17 cellular contexts compared by ENCODE assay signal in the genomic region with DNA sequence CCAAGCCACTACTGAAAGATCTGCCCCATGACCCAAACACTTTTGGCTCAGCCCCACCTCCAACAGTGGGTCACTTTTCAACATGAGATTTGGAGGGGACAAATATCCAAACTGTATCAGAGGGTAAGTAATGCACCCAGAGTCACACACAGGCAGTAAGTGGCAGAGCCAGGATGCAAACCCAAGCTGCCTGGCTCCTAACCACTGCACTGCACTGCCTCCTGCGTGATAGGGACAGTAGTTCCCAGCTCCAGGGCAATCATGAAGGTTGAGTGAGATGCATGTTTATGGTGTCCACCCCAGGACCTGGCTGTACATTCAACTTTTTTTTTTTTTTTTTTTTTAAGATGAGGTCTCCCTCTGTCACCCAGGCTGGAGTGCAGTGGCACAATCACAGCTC.
DNase-seq lines count a peak whose midpoint lies in the region; ATAC-seq lines count a peak whose summit lies in the region.
"Had no signal": no experiment of that assay in that cellular context is flagged by ENCODE, and none has a peak within 500 bp of the region (broad histone marks: within the 10 kb centered on the region; RNA-seq: fewer than 3 reads in every experiment).

No MANE protein-coding gene starts in this region.

- H3K4me1 Mint-ChIP-seq in activated CD8-positive, alpha-beta memory T cell treated with anti-CD3 and anti-CD28 coated beads, Interleukin-2, amount 10 ng/mL, durations not matched to agents 7 days and 5 days, result peaks cover 10% of the 10 kb centered on the region
- H3K4me1 Mint-ChIP-seq: B cell, H9 had no signal

- no peaks in the 10 kb centered on the region for H3K27me3 ChIP-seq in Karpas-422 (ENCODE audit: low read length)
- H3K27me3 ChIP-seq: BLaER1 treated with 17β-estradiol and CSF1 and Interleukin-3, amounts not matched to agents 10 nM and 100 nM had no signal

- ATAC-seq in activated CD8-positive, alpha-beta memory T cell treated with anti-CD3 and anti-CD28 coated beads, Interleukin-2, amount 10 ng/mL, durations not matched to agents 7 days and 5 days, result no peak
- ATAC-seq: CD8-positive, alpha-beta T cell had no signal

- H3K4me3 ChIP-seq in Karpas-422 (ENCODE audit: low read length), result no peak overlapping the region
- H3K4me3 ChIP-seq: BLaER1 treated with 17β-estradiol and CSF1 and Interleukin-3, amounts not matched to agents 10 nM and 100 nM had no signal

- H3K4me3 Mint-ChIP-seq in activated CD8-positive, alpha-beta memory T cell treated with anti-CD3 and anti-CD28 coated beads, Interleukin-2, amount 10 ng/mL, durations not matched to agents 7 days and 5 days, result no peak overlapping the region
- H3K4me3 Mint-ChIP-seq: B cell; CD8-positive, alpha-beta T cell; H9 had no signal

- H3K9me3 Mint-ChIP-seq in activated CD8-positive, alpha-beta memory T cell treated with anti-CD3 and anti-CD28 coated beads, Interleukin-2, amount 10 ng/mL, durations not matched to agents 7 days and 5 days (ENCODE audit: low read depth), result no peaks in the 10 kb centered on the region
- H3K9me3 Mint-ChIP-seq: CD8-positive, alpha-beta T cell; H9 had no signal

- no peak overlapping the region for H3K27ac Mint-ChIP-seq in activated CD8-positive, alpha-beta memory T cell treated with anti-CD3 and anti-CD28 coated beads, Interleukin-2, amount 10 ng/mL, durations not matched to agents 7 days and 5 days
- H3K27ac Mint-ChIP-seq: B cell; CD8-positive, alpha-beta T cell had no signal

- H3K9me3 ChIP-seq in Karpas-422 (ENCODE audit: low read length), result no peaks in the 10 kb centered on the region
- H3K9me3 ChIP-seq: BLaER1 treated with 17β-estradiol and CSF1 and Interleukin-3, amounts not matched to agents 10 nM and 100 nM had no signal

- H3K36me3 ChIP-seq in Karpas-422 (ENCODE audit: insufficient read depth, low read length), result peaks cover 21% of the 10 kb centered on the region
- H3K36me3 ChIP-seq: BLaER1 treated with 17β-estradiol and CSF1 and Interleukin-3, amounts not matched to agents 10 nM and 100 nM had no signal

- no peaks in the 10 kb centered on the region for H3K9me2 ChIP-seq in Karpas-422 (replicated peaks; ENCODE audit: insufficient read depth, low read length)

- H3K9ac ChIP-seq in Karpas-422 (ENCODE audit: low read length), result no peak overlapping the region; the same call in 1 of the 2 replicates
- H3K9ac ChIP-seq: BLaER1 treated with 17β-estradiol and CSF1 and Interleukin-3, amounts not matched to agents 10 nM and 100 nM had no signal

- H2AFZ ChIP-seq in Karpas-422 (ENCODE audit: low read length), result no peak overlapping the region

- DNase-seq in activated CD8-positive, alpha-beta memory T cell treated with anti-CD3 and anti-CD28 coated beads, Interleukin-2, amount 10 ng/mL, durations not matched to agents 7 days and 5 days, result peak; percentile 23
- no peak for DNase-seq in activated CD8-positive, alpha-beta memory T cell treated with anti-CD3 and anti-CD28 coated beads, Interleukin-2, amount 50 U/mL, for 4 hours
- DNase-seq in Karpas-422 (no peak), islet precursor cell (peak; percentile 23), pons (ENCODE audit: low spot score) (no peak)
- DNase-seq in effector CD8-positive, alpha-beta T cell (lab: John Stamatoyannopoulos, UW), result no peak
- DNase-seq in activated naive CD4-positive, alpha-beta T cell (lab: John Stamatoyannopoulos, UW), result no peak
- DNase-seq: 8988T; CD8-positive, alpha-beta T cell; COR-L47; DMS 273 treated with DMSO at 0.1 percent for 48 hours; DMS53; DND-41; EL; H9 had no signal

- no peaks in the 10 kb centered on the region for H4K20me1 ChIP-seq in Karpas-422 (ENCODE audit: insufficient read depth, low read depth, low read length)
- H4K20me1 ChIP-seq: BLaER1 treated with 17β-estradiol and CSF1 and Interleukin-3, amounts not matched to agents 10 nM and 100 nM had no signal

- CTCF ChIA-PET in activated CD8-positive, alpha-beta memory T cell treated with anti-CD3 and anti-CD28 coated beads, Interleukin-2, amount 10 ng/mL, durations not matched to agents 7 days and 5 days (lab: Charles Lee), result interaction anchor here (0.9 kb wide), 1 partner anchor 19 kb away, joined by 3 read pairs; no protein-coding TSS in a partner anchor

- H3K4me2 ChIP-seq in Karpas-422 (ENCODE audit: low read depth, low read length, poor library complexity, severe bottlenecking), result no peak overlapping the region

- peak overlapping the region; percentile 53 for H3K27ac ChIP-seq in Karpas-422 (ENCODE audit: low read length)
- H3K27ac ChIP-seq: BLaER1 treated with 17β-estradiol and CSF1 and Interleukin-3, amounts not matched to agents 10 nM and 100 nM had no signal

- peaks cover 6% of the 10 kb centered on the region for H3K36me3 Mint-ChIP-seq in activated CD8-positive, alpha-beta memory T cell treated with anti-CD3 and anti-CD28 coated beads, Interleukin-2, amount 10 ng/mL, durations not matched to agents 7 days and 5 days
- H3K36me3 Mint-ChIP-seq: CD8-positive, alpha-beta T cell had no signal

- peaks cover 72% of the 10 kb centered on the region for H3K27me3 Mint-ChIP-seq in activated CD8-positive, alpha-beta memory T cell treated with anti-CD3 and anti-CD28 coated beads, Interleukin-2, amount 10 ng/mL, durations not matched to agents 7 days and 5 days

- peaks cover 87% of the 10 kb centered on the region for H3K4me1 ChIP-seq in Karpas-422 (ENCODE audit: low read length)

- H3K79me2 ChIP-seq in Karpas-422 (ENCODE audit: low read length), result peaks cover 69% of the 10 kb centered on the region

Comparison
In these comparisons a context has a peak if more than half of its experiments do, and no peak if none do; other contexts are left out.
1. DNase-seq: peak in activated CD8-positive, alpha-beta memory T cell treated with anti-CD3 and anti-CD28 coated beads, Interleukin-2, amount 10 ng/mL, durations not matched to agents 7 days and 5 days (single experiment) and islet precursor cell (single experiment); none in activated CD8-positive, alpha-beta memory T cell treated with anti-CD3 and anti-CD28 coated beads, Interleukin-2, amount 50 U/mL, for 4 hours (single experiment), Karpas-422 (single experiment), effector CD8-positive, alpha-beta T cell (single experiment), activated naive CD4-positive, alpha-beta T cell (0 of 4) and pons (single experiment).